Comparison of ENCODE assay signal across 1 cellular context in genomic region chr2:238060542-238061309, GRCh38.
TF ChIP-seq lines count a peak whose summit lies in the region.

SCLY (plus strand) TSS chr2:238061001; CDS start chr2:238061055, 54 bp downstream.

TF ChIP-seq in H1, 55 proteins besides CTCF, POLR2A, EP300 and RAD21 (continued from another document):
- peak; percentile 86 for TF ChIP-seq USF2 (IDR thresholded peaks at IDR 0.05; ENCODE audit: low read length)
- TF ChIP-seq TBP (IDR thresholded peaks at IDR 0.05; ENCODE audit: low read depth, low read length), result peak; percentile 55
- peak; percentile 59; the same call in 1 of the 2 replicates for TF ChIP-seq SP1 (IDR thresholded peaks at IDR 0.05; ENCODE audit: low read depth, low read length)
- no peak; the same call in 1 of the 2 replicates for TF ChIP-seq SP2 (IDR thresholded peaks at IDR 0.05; ENCODE audit: low read length)
- TF ChIP-seq CREB1 (IDR thresholded peaks at IDR 0.05), result peak; percentile 89
- TF ChIP-seq CHD2 (IDR thresholded peaks at IDR 0.05; ENCODE audit: low read length), result peak; percentile 63; the same call in 1 of the 2 replicates
- TF ChIP-seq YY1 (IDR thresholded peaks at IDR 0.05; ENCODE audit: low read depth, low read length), result peak; percentile 83
- TF ChIP-seq E2F6 (IDR thresholded peaks at IDR 0.05), result no peak
- no peak for TF ChIP-seq RXRA (IDR thresholded peaks at IDR 0.05; ENCODE audit: insufficient read depth, low read depth, low read length)
- TF ChIP-seq SP4 (IDR thresholded peaks at IDR 0.05; ENCODE audit: low read length), result no peak
- no peak for TF ChIP-seq EZH2 (IDR thresholded peaks at IDR 0.05; ENCODE audit: low read depth, low read length, severe bottlenecking)
- no peak for TF ChIP-seq SIRT6 (IDR thresholded peaks at IDR 0.05; ENCODE audit: low read length)
- TF ChIP-seq CTBP2 (IDR thresholded peaks at IDR 0.05; ENCODE audit: borderline replicate concordance, insufficient read depth, insufficient read length, low read length), result no peak
- peak; percentile 46; the same call in 1 of the 2 replicates for TF ChIP-seq ATF3 (IDR thresholded peaks at IDR 0.05; ENCODE audit: insufficient read depth, low read depth, low read length)
- no peak for TF ChIP-seq ZNF274 (IDR thresholded peaks at IDR 0.05; ENCODE audit: borderline replicate concordance, extremely low read depth, low read length)
- peak; percentile 84 for TF ChIP-seq TAF1 (IDR thresholded peaks at IDR 0.05; ENCODE audit: low read depth, low read length)
- TF ChIP-seq KDM1A (IDR thresholded peaks at IDR 0.05; ENCODE audit: borderline replicate concordance, low read length), result no peak
- no peak for TF ChIP-seq KDM5A (IDR thresholded peaks at IDR 0.05; ENCODE audit: low read length)
- TF ChIP-seq HDAC6 (IDR thresholded peaks at IDR 0.05; ENCODE audit: low read depth, low read length), result no peak
- peak; percentile 87 for TF ChIP-seq GABPA (IDR thresholded peaks at IDR 0.05; ENCODE audit: borderline replicate concordance, insufficient read depth, low read length)
- no peak for TF ChIP-seq RFX5 (IDR thresholded peaks at IDR 0.05; ENCODE audit: borderline replicate concordance, low read depth, low read length)
- no peak for TF ChIP-seq TEAD4 (IDR thresholded peaks at IDR 0.05; ENCODE audit: low read depth, low read length)
- TF ChIP-seq BRCA1 (IDR thresholded peaks at IDR 0.05; ENCODE audit: low read depth, low read length), result no peak
- no peak for TF ChIP-seq CHD7 (IDR thresholded peaks at IDR 0.05; ENCODE audit: insufficient replicate concordance, low read length)
- TF ChIP-seq SIX5 (IDR thresholded peaks at IDR 0.05; ENCODE audit: low read depth, low read length), result no peak
- no peak; the same call in 1 of the 2 replicates for TF ChIP-seq RBBP5 (IDR thresholded peaks at IDR 0.05; ENCODE audit: borderline replicate concordance, low read depth, low read length)
- no peak for TF ChIP-seq EGR1 (IDR thresholded peaks at IDR 0.05; ENCODE audit: borderline replicate concordance, low read depth, low read length)
- TF ChIP-seq CEBPB (IDR thresholded peaks at IDR 0.05; ENCODE audit: low read depth, low read length), result no peak
- TF ChIP-seq PHF8 (conservative IDR thresholded peaks at IDR 0.05; ENCODE audit: low read depth, low read length), result peak; percentile 95
- peak; percentile 61 for TF ChIP-seq TAF7 (optimal IDR thresholded peaks at IDR 0.05; ENCODE audit: borderline replicate concordance, low read depth, low read length)
- TF ChIP-seq CBX5 (IDR thresholded peaks at IDR 0.05; ENCODE audit: low read depth, low read length), result no peak
- peak in 1 of 2 experiments; percentile 51; a peak in 1 of 4 replicates for TF ChIP-seq SIN3A (conservative IDR thresholded peaks at IDR 0.05 in 1 of 2, IDR thresholded peaks at IDR 0.05 in 1 of 2; ENCODE audit: low read depth in 1 of 2, low read length in 2 of 2)
- TF ChIP-seq POLR2AphosphoS5 (IDR thresholded peaks at IDR 0.05; ENCODE audit: low read depth, low read length), result no peak; the same call in 1 of the 2 replicates
- no peak for TF ChIP-seq SUZ12 (IDR thresholded peaks at IDR 0.05; ENCODE audit: low read length)
- TF ChIP-seq NANOG (IDR thresholded peaks at IDR 0.05; ENCODE audit: insufficient read depth, low read depth, low read length, poor library complexity, severe bottlenecking), result no peak
- TF ChIP-seq NRF1 (IDR thresholded peaks at IDR 0.05; ENCODE audit: low read depth, low read length), result no peak
- peak; percentile 29 for TF ChIP-seq KDM4A (IDR thresholded peaks at IDR 0.05; ENCODE audit: low read depth, low read length, severe bottlenecking)
- TF ChIP-seq MAFK (IDR thresholded peaks at IDR 0.05; ENCODE audit: low read depth, low read length), result no peak
- TF ChIP-seq GTF2F1 (IDR thresholded peaks at IDR 0.05; ENCODE audit: borderline replicate concordance, low read depth, low read length), result no peak
- no peak for TF ChIP-seq JUND (IDR thresholded peaks at IDR 0.05; ENCODE audit: low read length)
- TF ChIP-seq TCF12 (IDR thresholded peaks at IDR 0.05; ENCODE audit: low read depth, low read length), result no peak
- TF ChIP-seq ATF2 (IDR thresholded peaks at IDR 0.05; ENCODE audit: low read length), result no peak
- TF ChIP-seq HDAC2 (IDR thresholded peaks at IDR 0.05; ENCODE audit: borderline replicate concordance in 1 of 2, low read depth in 2 of 2, low read length in 2 of 2), result peak in 1 of 2 experiments; percentile 68
- no peak for TF ChIP-seq FOSL1 (IDR thresholded peaks at IDR 0.05; ENCODE audit: insufficient read depth, low read depth, low read length)
- TF ChIP-seq CBX8 (IDR thresholded peaks at IDR 0.05; ENCODE audit: borderline replicate concordance, low read depth, low read length), result no peak
- TF ChIP-seq JUN (IDR thresholded peaks at IDR 0.05; ENCODE audit: low read depth, low read length), result no peak
- no peak for TF ChIP-seq SAP30 (IDR thresholded peaks at IDR 0.05; ENCODE audit: insufficient read depth, insufficient replicate concordance, low read length)
- TF ChIP-seq BACH1 (IDR thresholded peaks at IDR 0.05; ENCODE audit: low read length), result peak; percentile 68
- TF ChIP-seq BCL11A (IDR thresholded peaks at IDR 0.05; ENCODE audit: low read depth in 2 of 2, low read length in 2 of 2), result no peak
